Comparison of ENCODE assay signal across 20 cellular contexts in the genomic region with DNA sequence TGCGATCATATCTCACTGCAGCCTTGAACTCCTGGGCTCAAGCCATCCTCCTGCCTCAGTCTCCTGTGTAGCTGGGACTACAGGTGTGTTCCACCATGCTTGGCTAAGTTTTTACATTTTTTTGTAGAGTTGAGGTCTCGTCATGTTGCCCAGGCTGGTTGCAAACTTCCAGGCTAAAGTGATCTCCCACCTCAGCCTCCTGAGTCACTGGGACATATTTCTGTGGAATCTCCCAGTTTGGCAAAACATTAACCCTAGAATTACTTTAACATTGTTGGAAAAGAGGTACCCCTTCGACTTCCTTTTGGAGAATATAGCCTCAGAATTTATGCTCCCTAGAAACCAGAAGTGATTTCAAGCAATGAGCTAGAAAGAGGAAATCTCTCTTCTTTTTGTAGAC.
"Had no signal": no experiment of that assay in that cellular context is flagged by ENCODE, and none has a peak within 500 bp of the region (broad histone marks: within the 10 kb centered on the region; RNA-seq: fewer than 3 reads in every experiment).

No MANE protein-coding gene starts in this region.

- H3K9me3 Mint-ChIP-seq: brain; effector memory CD8-positive, alpha-beta T cell; memory B cell; stimulated activated memory B cell treated with anti-CD40 and anti-IgM and Interleukin-4, amounts not matched to agents 10 μg/mL and 1 μg/mL and 100 μg/mL, for 72 hours had no signal

- H3K9me3 ChIP-seq: transverse colon, uterus had no signal

- H3K4me3 Mint-ChIP-seq: brain; effector memory CD8-positive, alpha-beta T cell; memory B cell; stimulated activated memory B cell treated with anti-CD40 and anti-IgM and Interleukin-4, amounts not matched to agents 10 μg/mL and 1 μg/mL and 100 μg/mL, for 72 hours had no signal

- H3K4me3 ChIP-seq: transverse colon, uterus had no signal

- DNase-seq: activated CD4-positive, CD25-positive, alpha-beta regulatory T cell treated with anti-CD3 and anti-CD28 coated beads, Interleukin-2, amount 50 U/mL, for 72 hours; activated gamma-delta T cell; activated naive CD4-positive, alpha-beta T cell treated with anti-CD3 and anti-CD28 coated beads, Interleukin-2, amount 50 U/mL, for 16 hours; aorta; effector memory CD8-positive, alpha-beta T cell; foreskin melanocyte; glutamatergic neuron; hippocampal formation; left colon; nucleus accumbens; small intestine; stimulated activated CD4-positive, alpha-beta T cell treated with anti-CD3 and anti-CD28 coated beads, Interleukin-2, amount 100 ng/mL, for 24 hours; transverse colon; uterus; WERI-Rb-1 had no signal

- H3K4me1 Mint-ChIP-seq: brain had no signal

- ATAC-seq: effector memory CD8-positive, alpha-beta T cell; esophagus mucosa; left colon; sciatic nerve; stimulated activated memory B cell treated with anti-CD40 and anti-IgM and Interleukin-4, amounts not matched to agents 10 μg/mL and 1 μg/mL and 100 μg/mL, for 72 hours had no signal

- H3K36me3 Mint-ChIP-seq: brain had no signal

- H3K27me3 Mint-ChIP-seq: brain; effector memory CD8-positive, alpha-beta T cell; memory B cell; stimulated activated memory B cell treated with anti-CD40 and anti-IgM and Interleukin-4, amounts not matched to agents 10 μg/mL and 1 μg/mL and 100 μg/mL, for 72 hours had no signal

- H3K27me3 ChIP-seq: transverse colon, uterus had no signal

- H3K36me3 ChIP-seq: transverse colon, uterus, WERI-Rb-1 had no signal

- H3K27ac ChIP-seq: transverse colon, uterus, WERI-Rb-1 had no signal

- H3K27ac Mint-ChIP-seq: brain; memory B cell; stimulated activated memory B cell treated with anti-CD40 and anti-IgM and Interleukin-4, amounts not matched to agents 10 μg/mL and 1 μg/mL and 100 μg/mL, for 72 hours had no signal

- H3K4me1 ChIP-seq: uterus had no signal
